1 cellular context compared by ENCODE assay signal in genomic region chrX:48576108-48576507, GRCh38.
A peak's percentile ranks its signal among the peaks of the same experiment; 100 is the strongest.
TF ChIP-seq lines count a peak whose summit lies in the region.

No MANE protein-coding gene starts in this region.

TF ChIP-seq in H1, 55 proteins besides CTCF, POLR2A, EP300 and RAD21:
- TF ChIP-seq RNF2 (IDR thresholded peaks at IDR 0.05; ENCODE audit: borderline replicate concordance, low read depth, low read length, missing control alignments, poor library complexity, severe bottlenecking), result no peak
- TF ChIP-seq POLR2AphosphoS5 (IDR thresholded peaks at IDR 0.05; ENCODE audit: low read depth, low read length), result peak; percentile 60
TF ChIP-seq in H1: peak in this region for 1.
